In the genomic region with DNA sequence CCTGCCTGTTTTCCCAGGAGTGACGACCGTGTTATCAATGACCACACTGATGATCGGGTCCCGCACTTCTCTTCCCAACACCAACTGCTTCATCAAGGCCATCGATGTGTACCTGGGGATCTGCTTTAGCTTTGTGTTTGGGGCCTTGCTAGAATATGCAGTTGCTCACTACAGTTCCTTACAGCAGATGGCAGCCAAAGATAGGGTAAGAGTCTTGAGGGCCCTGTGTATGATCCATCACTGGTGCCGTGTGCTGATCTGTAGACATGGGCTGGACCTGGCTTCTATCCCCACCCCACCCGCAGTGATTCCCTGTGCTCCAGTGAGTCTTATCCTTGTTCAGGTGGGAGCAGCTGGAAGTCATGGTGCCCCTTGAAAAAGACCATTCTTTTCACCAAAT, we compare ENCODE assay signal across 9 cellular contexts. TPM values are rescaled to one million over a fixed set of nuclear protein-coding genes. Genes with fewer than 3 reads are reported as not detected.
DNase-seq lines count a peak whose midpoint lies in the region; ATAC-seq and TF ChIP-seq lines count a peak whose summit lies in the region.
"Had no signal": no experiment of that assay in that cellular context is flagged by ENCODE, and none has a peak within 500 bp of the region (broad histone marks: within the 10 kb centered on the region; RNA-seq: fewer than 3 reads in every experiment).

No MANE protein-coding gene starts in this region.

- no peaks in the 10 kb centered on the region for H3K36me3 Mint-ChIP-seq in activated T-cell treated with anti-CD3 and anti-CD28 coated beads, Interleukin-2, amount 50 U/mL, for 72 hours (ENCODE audit: insufficient read depth in 2 of 2)

- no peaks in the 10 kb centered on the region for H3K36me3 ChIP-seq in lung (ENCODE audit: control insufficient read depth in 2 of 2, insufficient read depth in 2 of 2, low read length in 2 of 2)

- peak; percentile 58 for ATAC-seq in lung (ENCODE audit: insufficient read depth, low FRiP score)
- ATAC-seq in HG02678 (IDR thresholded peaks at IDR 0.05; ENCODE audit: unreplicated experiment): no peak
- no peak for ATAC-seq in HG02840 (IDR thresholded peaks at IDR 0.05; ENCODE audit: low FRiP score, unreplicated experiment)
- ATAC-seq in activated T-cell treated with anti-CD3 and anti-CD28 coated beads, Interleukin-2, amount 50 U/mL, for 72 hours (replicated peaks in 1 of 2): no peak

- no peak overlapping the region for H3K4me3 Mint-ChIP-seq in activated T-cell treated with anti-CD3 and anti-CD28 coated beads, Interleukin-2, amount 50 U/mL, for 72 hours

- no peaks in the 10 kb centered on the region for H3K4me1 ChIP-seq in lung (ENCODE audit: control insufficient read depth in 2 of 2, insufficient read depth in 2 of 2, low read length in 2 of 2)

- no peaks in the 10 kb centered on the region for H3K4me1 Mint-ChIP-seq in activated T-cell treated with anti-CD3 and anti-CD28 coated beads, Interleukin-2, amount 50 U/mL, for 72 hours (ENCODE audit: low read depth)

- H3K27ac ChIP-seq in lung (ENCODE audit: low read depth in 1 of 2, low read length in 1 of 2): no peak overlapping the region
- H3K27ac ChIP-seq: KMS-11 had no signal

- no peaks in the 10 kb centered on the region for H3K27me3 ChIP-seq in lung (ENCODE audit: control insufficient read depth, insufficient read depth)

- WGBS in lung, 2 donors: 74 to 85% methylated on average over 7 of the region's 7 CpGs

- H3K4me3 ChIP-seq in astrocyte of the spinal cord (ENCODE audit: low read depth, low read length) (no peak overlapping the region), lung (no peak overlapping the region)

- H3K9me3 Mint-ChIP-seq in activated T-cell treated with anti-CD3 and anti-CD28 coated beads, Interleukin-2, amount 50 U/mL, for 72 hours: no peaks in the 10 kb centered on the region

- peak; percentile 54 for TF ChIP-seq CTCF in astrocyte of the spinal cord (IDR thresholded peaks at IDR 0.05; ENCODE audit: low read depth, low read length)
- TF ChIP-seq CTCF in lung (IDR thresholded peaks at IDR 0.05; ENCODE audit: control extremely low read depth, extremely low read depth): peak; percentile 16

- DNase-seq in Daoy (ENCODE audit: low read depth) (peak; percentile 55), NCI-H1092 treated with DMSO at 0.1 percent for 48 hours (lab: John Stamatoyannopoulos, UW) (peak; percentile 51), astrocyte of the spinal cord (ENCODE audit: low read depth, low spot score) (peak; percentile 52), lung (ENCODE audit: low spot score) (no peak), epidermal melanocyte (ENCODE audit: insufficient read length, low spot score) (no peak)
- DNase-seq in activated T-cell treated with anti-CD3 and anti-CD28 coated beads, Interleukin-2, amount 50 U/mL, for 72 hours: no peak

- H3K27me3 Mint-ChIP-seq in activated T-cell treated with anti-CD3 and anti-CD28 coated beads, Interleukin-2, amount 50 U/mL, for 72 hours (ENCODE audit: low read depth): no peaks in the 10 kb centered on the region

- peaks cover 0 to 3% of the 10 kb centered on the region in 2 donors for H3K9me3 ChIP-seq in lung (ENCODE audit: control insufficient read depth in 2 of 2, insufficient read depth in 1 of 2, low read length in 1 of 2)

- in situ Hi-C loops in astrocyte of the spinal cord (cut with HindIII; ENCODE audit: low sequenced_read_pairs): no loop called here

- H3K27ac Mint-ChIP-seq in activated T-cell treated with anti-CD3 and anti-CD28 coated beads, Interleukin-2, amount 50 U/mL, for 72 hours: no peak overlapping the region

RNA-seq across cellular contexts. Expression of a gene that starts 26.0 kb away (rescaled TPM):
- total RNA-seq in Daoy (2014; rRNA removed; shearing (Covaris generic)): 0.06 and 0.40 TPM in 2 replicates
- 1 to 10 TPM in 1 of 2 donors, under 1 TPM in 1; 0.89 to 1.5 TPM for total RNA-seq in lung
- under 1 TPM; 0.26 to 0.61 TPM for polyA plus RNA-seq in lung
- not detected for total RNA-seq in activated T-cell treated with anti-CD3 and anti-CD28 coated beads, Interleukin-2, amount 50 U/mL, for 72 hours

RNA-seq across cellular contexts. Expression of a gene that starts 52.3 kb away (rescaled TPM):
- 0.09 and 0.34 TPM in 2 replicates for total RNA-seq in Daoy (2014; rRNA removed; shearing (Covaris generic))
- 100 to 1,000 TPM in 1 of 2 donors, 10 to 100 TPM in 1; 16.7 to 130 TPM for total RNA-seq in lung
- 1 to 10 TPM; 1.8 to 5.3 TPM for polyA plus RNA-seq in lung
- not detected for total RNA-seq in activated T-cell treated with anti-CD3 and anti-CD28 coated beads, Interleukin-2, amount 50 U/mL, for 72 hours

Comparison
In these comparisons a context has a peak if more than half of its experiments do, and no peak if none do; other contexts are left out.
1. DNase-seq: peak in Daoy (single experiment), NCI-H1092 treated with DMSO at 0.1 percent for 48 hours (single experiment) and astrocyte of the spinal cord (single experiment); none in lung (single experiment), epidermal melanocyte (single experiment) and activated T-cell treated with anti-CD3 and anti-CD28 coated beads, Interleukin-2, amount 50 U/mL, for 72 hours (0 of 2).
2. RNA of a gene that starts 52.3 kb away (total RNA-seq): 16.7 to 130 TPM in lung; 0.09 to 0.34 TPM in Daoy and not detected in activated T-cell treated with anti-CD3 and anti-CD28 coated beads, Interleukin-2, amount 50 U/mL, for 72 hours; every median in the first group is over 10 times any median in the second.